ENCODE assay signal across 18 cellular contexts in the genomic region with DNA sequence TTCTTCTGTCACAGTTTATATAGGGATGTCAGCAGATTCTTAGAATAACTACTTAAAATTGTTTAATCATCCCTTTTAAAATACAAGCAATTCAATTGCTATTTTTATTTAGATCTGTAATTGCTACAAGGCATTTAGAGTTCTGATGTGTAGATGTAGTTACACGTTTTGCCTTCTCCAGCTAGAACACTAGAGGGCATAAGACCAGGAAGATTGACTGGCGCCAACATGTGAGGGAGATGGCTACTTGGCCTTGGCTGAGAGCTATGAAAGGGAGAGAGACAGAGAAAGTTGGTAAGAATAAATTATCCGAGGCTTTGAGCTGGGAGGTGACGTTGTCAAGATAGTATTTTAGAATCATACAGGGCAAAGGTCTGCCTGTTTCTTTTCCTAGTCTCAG.
DNase-seq lines count a peak whose midpoint lies in the region; ATAC-seq, FAIRE-seq and TF ChIP-seq lines count a peak whose summit lies in the region.
"Had no signal": no experiment of that assay in that cellular context is flagged by ENCODE, and none has a peak within 500 bp of the region (broad histone marks: within the 10 kb centered on the region; RNA-seq: fewer than 3 reads in every experiment).

No MANE protein-coding gene starts in this region.

- BruUV-seq in PC-9 (replicated peaks; lab: Mats Ljungman, UMichigan): no TSS peak

- FAIRE-seq in keratinocyte (lab: Jason Lieb, UNC): no peak
- FAIRE-seq: TTC549 had no signal

- CTCF ChIA-PET in PC-9 (lab: Charles Lee): no interaction called here

- H3K79me2 ChIP-seq in KMS-11 (ENCODE audit: insufficient read depth, low read depth): no peaks in the 10 kb centered on the region
- H3K79me2 ChIP-seq in PC-9 (ENCODE audit: low read depth): no peaks in the 10 kb centered on the region
- H3K79me2 ChIP-seq in keratinocyte (ENCODE audit: control insufficient read depth, insufficient read depth, low read length): no peaks in the 10 kb centered on the region

- POLR2A ChIA-PET in PC-9 (lab: Charles Lee; ENCODE audit: unreplicated experiment): no interaction called here

- intact Hi-C loops in PC-9 (cut with micrococcal nuclease; ENCODE audit: unreplicated experiment): no loop called here

- H4K20me1 ChIP-seq in KMS-11 (ENCODE audit: insufficient read depth) (no peaks in the 10 kb centered on the region), PC-9 (ENCODE audit: insufficient read depth) (no peaks in the 10 kb centered on the region), keratinocyte (ENCODE audit: control insufficient read depth, extremely low read depth, insufficient read depth, low read length) (no peaks in the 10 kb centered on the region)

- ATAC-seq in GM19328 (IDR thresholded peaks at IDR 0.05; ENCODE audit: unreplicated experiment): no peak

- no peak overlapping the region for H3K4me2 ChIP-seq in KMS-11
- no peak overlapping the region for H3K4me2 ChIP-seq in PC-9
- no peak overlapping the region for H3K4me2 ChIP-seq in keratinocyte (ENCODE audit: control insufficient read depth, extremely low read depth, insufficient read depth, low read depth, low read length)

- H3K4me1 ChIP-seq in KMS-11 (ENCODE audit: low read depth, poor library complexity, severe bottlenecking) (no peaks in the 10 kb centered on the region), PC-9 (replicated peaks; ENCODE audit: insufficient read depth) (no peaks in the 10 kb centered on the region), keratinocyte (ENCODE audit: control insufficient read depth, extremely low read depth, insufficient read depth, low read length) (no peaks in the 10 kb centered on the region)
- H3K4me1 ChIP-seq: ascending aorta, testis had no signal

- H3K9me2 ChIP-seq in PC-9 (ENCODE audit: insufficient read depth): no peaks in the 10 kb centered on the region

- H3K27ac ChIP-seq in KMS-11 (no peak overlapping the region), PC-9 (no peak overlapping the region), keratinocyte (ENCODE audit: control insufficient read depth, insufficient read depth, low read length) (no peak overlapping the region)
- H3K27ac ChIP-seq: ascending aorta, neutrophil, testis had no signal

- peak; percentile 15 for TF ChIP-seq CTCF in GM06990 (IDR thresholded peaks at IDR 0.05; ENCODE audit: insufficient read depth, low read length, poor library complexity, severe bottlenecking)
- 0 out of 2 replicates have a peak, but pooled peaks have one; percentile 29 for TF ChIP-seq CTCF in KMS-11 (conservative IDR thresholded peaks at IDR 0.05; ENCODE audit: low read depth, low read length)
- peak; percentile 61 for TF ChIP-seq CTCF in PC-9 (conservative IDR thresholded peaks at IDR 0.05)
- TF ChIP-seq CTCF in keratinocyte (optimal IDR thresholded peaks at IDR 0.05 in 1 of 3, IDR thresholded peaks at IDR 0.05 in 1 of 3, conservative IDR thresholded peaks at IDR 0.05 in 1 of 3; ENCODE audit: extremely low read depth in 1 of 3, insufficient read depth in 2 of 3, low read length in 3 of 3): peak in 2 of 3 experiments; percentile 17 to 38

- H3F3A ChIP-seq in PC-9 (ENCODE audit: insufficient read depth, low read depth): no peaks in the 10 kb centered on the region

- H3K4me3 ChIP-seq in GM06990 (replicated peaks; ENCODE audit: low read depth, low read length) (no peak overlapping the region), KMS-11 (IDR thresholded peaks at IDR 0.05; ENCODE audit: insufficient read depth, low read depth, low read length) (no peak overlapping the region), PC-9 (no peak overlapping the region), keratinocyte (ENCODE audit: control insufficient read depth in 2 of 3, extremely low read depth in 1 of 3, insufficient read depth in 2 of 3, low read depth in 1 of 3, low read length in 3 of 3) (no peak overlapping the region)
- H3K4me3 ChIP-seq: ascending aorta, MG63, testis had no signal

- DNase-seq in GM06990 (ENCODE audit: extremely low read depth, insufficient read length) (no peak), PC-9 (no peak), keratinocyte (ENCODE audit: low read depth, low spot score) (no peak), D341Med (ENCODE audit: low spot score) (no peak), ureter (ENCODE audit: low spot score) (no peak)
- DNase-seq: activated CD4-positive, alpha-beta T cell treated with anti-CD3 and anti-CD28 coated beads, Interleukin-2, amount 50 U/mL, for 1 hour; activated gamma-delta T cell treated with Interleukin-2 at 50 U/mL for 16 hours; effector memory CD4-positive, alpha-beta T cell; GF-D8; kidney glomerular epithelial cell; MG63; NCI-H1930; testis had no signal

- H3K9me3 ChIP-seq in PC-9 (ENCODE audit: insufficient read depth, low read depth): no peaks in the 10 kb centered on the region
- H3K9me3 ChIP-seq in keratinocyte (ENCODE audit: control insufficient read depth, low read depth, low read length): no peaks in the 10 kb centered on the region
- H3K9me3 ChIP-seq: ascending aorta, MG63, neutrophil, testis had no signal

- H3K36me3 ChIP-seq in GM06990 (ENCODE audit: control insufficient read depth, insufficient read depth, low read length) (no peaks in the 10 kb centered on the region), KMS-11 (ENCODE audit: insufficient read depth) (no peaks in the 10 kb centered on the region), PC-9 (ENCODE audit: low read depth) (no peaks in the 10 kb centered on the region), keratinocyte (ENCODE audit: control insufficient read depth in 2 of 2, extremely low read depth in 1 of 2, insufficient read depth in 2 of 2, low read length in 2 of 2) (no peaks in the 10 kb centered on the region)
- H3K36me3 ChIP-seq: ascending aorta, MG63, neutrophil had no signal

- H3K9ac ChIP-seq in KMS-11 (no peak overlapping the region), keratinocyte (ENCODE audit: control insufficient read depth, extremely low read depth, insufficient read depth, low read length) (no peak overlapping the region)

- dilution Hi-C loops in keratinocyte (cut with MboI; ENCODE audit: extremely low pct_ligation_motif_present, low sequenced_read_pairs): no loop called here

- H3K27me3 ChIP-seq in GM06990 (replicated peaks; ENCODE audit: control insufficient read depth, insufficient read depth, low read length): no peaks in the 10 kb centered on the region
- no peaks in the 10 kb centered on the region for H3K27me3 ChIP-seq in KMS-11 (ENCODE audit: insufficient read depth, low read depth)
- H3K27me3 ChIP-seq in PC-9 (ENCODE audit: insufficient read depth, low read depth): no peaks in the 10 kb centered on the region
- no peaks in the 10 kb centered on the region for H3K27me3 ChIP-seq in keratinocyte (ENCODE audit: control insufficient read depth, extremely low read depth, insufficient read depth, low read length)
- H3K27me3 ChIP-seq: ascending aorta, MG63, neutrophil, testis had no signal

- no peak overlapping the region for H2AFZ ChIP-seq in KMS-11 (ENCODE audit: low read depth)
- no peak overlapping the region; the same call in 1 of the 2 replicates for H2AFZ ChIP-seq in PC-9
- no peak overlapping the region for H2AFZ ChIP-seq in keratinocyte (ENCODE audit: control insufficient read depth, low read length)

- H3K9me1 ChIP-seq in keratinocyte (ENCODE audit: control insufficient read depth, extremely low read depth, insufficient read depth, low read length): no peaks in the 10 kb centered on the region
